11 cellular contexts compared by ENCODE assay signal in the genomic region with DNA sequence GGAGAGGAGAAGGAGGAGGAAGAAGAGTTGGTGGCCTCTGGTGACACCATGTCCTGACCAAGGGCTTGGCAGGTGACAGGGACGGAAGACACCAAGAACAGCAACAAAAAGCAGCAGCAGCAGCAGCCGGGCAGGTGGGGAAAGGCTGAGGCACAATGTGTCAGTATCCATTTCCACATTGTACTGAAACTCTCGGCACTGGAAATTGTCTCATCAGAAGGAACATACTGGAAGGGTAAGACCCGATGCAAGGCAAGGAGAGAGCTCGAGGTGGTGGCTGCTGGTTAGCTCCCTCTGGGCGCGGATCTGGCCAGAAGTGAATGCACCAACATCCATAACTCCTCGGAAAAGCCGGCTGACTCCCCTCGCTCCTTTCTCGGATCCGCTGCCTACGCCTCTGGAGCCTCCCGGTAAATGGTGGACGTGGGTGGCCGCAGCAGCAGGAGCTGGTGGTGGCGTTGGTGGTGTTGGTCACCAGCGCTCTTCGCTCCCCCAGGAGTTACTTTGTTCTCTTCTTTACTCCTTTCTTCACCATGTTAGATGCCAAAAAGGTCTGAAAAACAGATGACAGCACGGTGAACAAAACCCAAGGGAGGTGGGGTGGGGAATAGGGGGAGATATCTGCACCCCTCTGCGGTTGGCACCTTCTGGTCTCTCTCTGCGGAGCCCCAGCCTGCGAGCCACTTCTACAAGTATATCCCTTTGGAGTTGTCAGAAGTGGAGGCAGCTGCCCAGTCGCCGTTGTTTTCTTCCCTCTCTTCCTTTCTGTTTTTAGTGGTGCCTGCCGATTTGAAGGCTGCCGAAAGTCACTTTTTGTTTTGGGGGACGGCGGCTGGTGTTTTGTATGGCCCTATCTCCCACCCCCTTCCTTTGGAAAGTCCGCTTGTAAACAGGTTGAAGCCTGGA. TPM values are rescaled to one million over a fixed set of nuclear protein-coding genes. Genes with fewer than 3 reads are reported as not detected.
A peak's percentile ranks its signal among the peaks of the same experiment; 100 is the strongest.
DNase-seq lines count a peak whose midpoint lies in the region; ATAC-seq and TF ChIP-seq lines count a peak whose summit lies in the region.
"Had no signal": no experiment of that assay in that cellular context is flagged by ENCODE, and none has a peak within 500 bp of the region (broad histone marks: within the 10 kb centered on the region; RNA-seq: fewer than 3 reads in every experiment).

No MANE protein-coding gene starts in this region.

- no peak overlapping the region for H3K27ac Mint-ChIP-seq in endothelial cell (ENCODE audit: unreplicated experiment)

- H3K4me1 ChIP-seq in muscle layer of duodenum (ENCODE audit: control insufficient read depth in 1 of 2, insufficient read depth in 2 of 2, low read length in 2 of 2), result peaks cover 0 to 21% of the 10 kb centered on the region in 2 donors

- intact Hi-C loops in Right ventricle myocardium inferior (cut with DNase I), result no loop called here
- intact Hi-C loops in cardiac septum (cut with DNase I), result no loop called here

- TF ChIP-seq CTCF in endothelial cell (IDR thresholded peaks at IDR 0.05; ENCODE audit: unreplicated experiment), result no peak

- peaks cover 19% of the 10 kb centered on the region for H3K27me3 Mint-ChIP-seq in endothelial cell (ENCODE audit: unreplicated experiment)

- H3K9me3 ChIP-seq in muscle layer of duodenum (ENCODE audit: control insufficient read depth in 1 of 2, low read length in 2 of 2), result no peaks in the 10 kb centered on the region

- peak; percentile 40 for ATAC-seq in Right ventricle myocardium inferior
- ATAC-seq in HG03457 (IDR thresholded peaks at IDR 0.05; ENCODE audit: unreplicated experiment), result no peak
- no peak for ATAC-seq in GM21737 (IDR thresholded peaks at IDR 0.05; ENCODE audit: unreplicated experiment)

- H3K4me1 Mint-ChIP-seq in endothelial cell (ENCODE audit: unreplicated experiment), result peaks cover 25% of the 10 kb centered on the region

- DNase-seq in Right ventricle myocardium inferior (ENCODE audit: missing footprints), result peak; percentile 60
- no peak for DNase-seq in cardiac septum (ENCODE audit: low spot score)
- peak; percentile 28 for DNase-seq in endothelial cell (ENCODE audit: low spot score)
- no peak for DNase-seq in NCI-H1436 treated with DMSO at 0.1 percent for 48 hours (lab: John Stamatoyannopoulos, UW)
- no peak for DNase-seq in activated CD4-positive, alpha-beta T cell treated with anti-CD3 and anti-CD28 coated beads, Interleukin-2, amount 50 U/mL, for 4 hours
- DNase-seq: activated CD4-positive, alpha-beta T cell treated with anti-CD3 and anti-CD28 coated beads, Interleukin-2, amount 50 U/mL, for 48 hours; DND-41; naive B cell had no signal

- H3K27ac ChIP-seq in muscle layer of duodenum (ENCODE audit: low read length), result peak overlapping the region; percentile 66

- H3K9me3 Mint-ChIP-seq in endothelial cell (ENCODE audit: unreplicated experiment), result no peaks in the 10 kb centered on the region

- no peaks in the 10 kb centered on the region for H3K27me3 ChIP-seq in muscle layer of duodenum (ENCODE audit: low read depth, low read length)

- peak overlapping the region; percentile 69 to 82 for H3K4me3 ChIP-seq in muscle layer of duodenum (ENCODE audit: low read depth in 1 of 2, low read length in 2 of 2)

- peak overlapping the region; percentile 90 for H3K4me3 Mint-ChIP-seq in endothelial cell (ENCODE audit: unreplicated experiment)

- H3K36me3 Mint-ChIP-seq in endothelial cell (ENCODE audit: low read depth, unreplicated experiment), result no peaks in the 10 kb centered on the region

- H3K36me3 ChIP-seq in muscle layer of duodenum (ENCODE audit: control insufficient read depth in 1 of 2, insufficient read depth in 2 of 2, low read length in 2 of 2), result no peaks in the 10 kb centered on the region

RNA-seq across cellular contexts. Expression of gene FGF10, which starts 0.5 kb away (rescaled TPM):
- total RNA-seq in Right ventricle myocardium inferior (4.4 TPM), cardiac septum (0.32 TPM), endothelial cell (ENCODE audit: unreplicated experiment) (0.15 TPM)

Comparison
In these comparisons a context has a peak if more than half of its experiments do, and no peak if none do; other contexts are left out.
1. DNase-seq: peak in Right ventricle myocardium inferior (single experiment) and endothelial cell (single experiment); none in cardiac septum (single experiment), NCI-H1436 treated with DMSO at 0.1 percent for 48 hours (single experiment) and activated CD4-positive, alpha-beta T cell treated with anti-CD3 and anti-CD28 coated beads, Interleukin-2, amount 50 U/mL, for 4 hours (0 of 2).